ENCODE assay signal across 8 cellular contexts in genomic region chr2:41720298-41720697, GRCh38.
DNase-seq lines count a peak whose midpoint lies in the region; ATAC-seq and TF ChIP-seq lines count a peak whose summit lies in the region.

No MANE protein-coding gene starts in this region.

- ATAC-seq in GM18907 (IDR thresholded peaks at IDR 0.05; ENCODE audit: unreplicated experiment) (peak; percentile 72), GM21723 (IDR thresholded peaks at IDR 0.05; ENCODE audit: unreplicated experiment) (peak; percentile 62), HG03469 (IDR thresholded peaks at IDR 0.05; ENCODE audit: unreplicated experiment) (peak; percentile 46)
- no peak for ATAC-seq in natural killer cell treated with Interleukin-12 subunit alpha and Interleukin-12 subunit beta and Interleukin-15 and Interleukin-18, amount 100 ng/mL, for 72 hours

- H3K36me3 Mint-ChIP-seq in natural killer cell treated with Interleukin-12 subunit alpha and Interleukin-12 subunit beta and Interleukin-15 and Interleukin-18, amount 100 ng/mL, for 72 hours, result no peaks in the 10 kb centered on the region
- H3K36me3 Mint-ChIP-seq in nephron progenitor cell (ENCODE audit: low read depth) (no peaks in the 10 kb centered on the region), glutamatergic neuron (ENCODE audit: unreplicated experiment) (no peaks in the 10 kb centered on the region)

- H3K9me3 Mint-ChIP-seq in natural killer cell treated with Interleukin-12 subunit alpha and Interleukin-12 subunit beta and Interleukin-15 and Interleukin-18, amount 100 ng/mL, for 72 hours, result no peaks in the 10 kb centered on the region
- no peaks in the 10 kb centered on the region for H3K9me3 Mint-ChIP-seq in nephron progenitor cell
- no peaks in the 10 kb centered on the region for H3K9me3 Mint-ChIP-seq in glutamatergic neuron (ENCODE audit: unreplicated experiment)

- no peak for DNase-seq in natural killer cell treated with Interleukin-12 subunit alpha and Interleukin-12 subunit beta and Interleukin-15 and Interleukin-18, amount 100 ng/mL, for 72 hours (ENCODE audit: low spot score)
- no peak for DNase-seq in nephron progenitor cell
- DNase-seq in DMS153 (lab: John Stamatoyannopoulos, UW), result no peak
- DNase-seq in glutamatergic neuron, result no peak
- no peak for DNase-seq in medulla oblongata (ENCODE audit: extremely low spot score)

- peak overlapping the region; percentile 12 for H3K4me3 Mint-ChIP-seq in natural killer cell treated with Interleukin-12 subunit alpha and Interleukin-12 subunit beta and Interleukin-15 and Interleukin-18, amount 100 ng/mL, for 72 hours
- H3K4me3 Mint-ChIP-seq in nephron progenitor cell (no peak overlapping the region), glutamatergic neuron (ENCODE audit: unreplicated experiment) (no peak overlapping the region)

- TF ChIP-seq CTCF in nephron progenitor cell (IDR thresholded peaks at IDR 0.05) (no peak), glutamatergic neuron (IDR thresholded peaks at IDR 0.05; ENCODE audit: partially characterized antibody, unreplicated experiment) (no peak)

- H3K4me1 Mint-ChIP-seq in natural killer cell treated with Interleukin-12 subunit alpha and Interleukin-12 subunit beta and Interleukin-15 and Interleukin-18, amount 100 ng/mL, for 72 hours (ENCODE audit: low read depth in 2 of 2), result peaks cover 19 to 20% of the 10 kb centered on the region in 2 donors
- H3K4me1 Mint-ChIP-seq in nephron progenitor cell, result peaks cover 31% of the 10 kb centered on the region
- H3K4me1 Mint-ChIP-seq in glutamatergic neuron (ENCODE audit: low read depth, unreplicated experiment), result peaks cover 6% of the 10 kb centered on the region

- no peaks in the 10 kb centered on the region for H3K27me3 Mint-ChIP-seq in natural killer cell treated with Interleukin-12 subunit alpha and Interleukin-12 subunit beta and Interleukin-15 and Interleukin-18, amount 100 ng/mL, for 72 hours
- H3K27me3 Mint-ChIP-seq in nephron progenitor cell (ENCODE audit: low read depth, poor library complexity), result peaks cover 3% of the 10 kb centered on the region
- no peaks in the 10 kb centered on the region for H3K27me3 Mint-ChIP-seq in glutamatergic neuron (ENCODE audit: unreplicated experiment)

- H3K27ac Mint-ChIP-seq in natural killer cell treated with Interleukin-12 subunit alpha and Interleukin-12 subunit beta and Interleukin-15 and Interleukin-18, amount 100 ng/mL, for 72 hours, result peak overlapping the region in 1 of 2 donors; percentile 49
- H3K27ac Mint-ChIP-seq in nephron progenitor cell (no peak overlapping the region), glutamatergic neuron (ENCODE audit: unreplicated experiment) (no peak overlapping the region)

Comparison
In these comparisons a context has a peak if more than half of its experiments do, and no peak if none do; other contexts are left out.
1. ATAC-seq: peak in GM18907 (single experiment), GM21723 (single experiment) and HG03469 (single experiment); none in natural killer cell treated with Interleukin-12 subunit alpha and Interleukin-12 subunit beta and Interleukin-15 and Interleukin-18, amount 100 ng/mL, for 72 hours (0 of 2).